1 cellular context compared by ENCODE assay signal in genomic region chr4:158042591-158043030, GRCh38.
TF ChIP-seq lines count a peak whose summit lies in the region.

No MANE protein-coding gene starts in this region.

TF ChIP-seq in endothelial cell of umbilical vein, 7 proteins besides CTCF, POLR2A, EP300 and RAD21:
- TF ChIP-seq GATA2 (IDR thresholded peaks at IDR 0.05; ENCODE audit: insufficient read depth, insufficient read length, low read depth, low read length) (peak; percentile 32), FOS (IDR thresholded peaks at IDR 0.05; ENCODE audit: borderline replicate concordance, insufficient read depth, low read length) (no peak), POLR2AphosphoS5 (IDR thresholded peaks at IDR 0.05; ENCODE audit: insufficient read depth, low read depth, low read length) (no peak), JUN (IDR thresholded peaks at IDR 0.05; ENCODE audit: borderline replicate concordance, insufficient read depth, insufficient read length, low read depth) (no peak), EZH2 (IDR thresholded peaks at IDR 0.05; ENCODE audit: borderline replicate concordance, low read depth, low read length, severe bottlenecking) (no peak), MAX (IDR thresholded peaks at IDR 0.05; ENCODE audit: insufficient read depth, insufficient read length) (no peak), MYC (IDR thresholded peaks at IDR 0.05; ENCODE audit: low read depth, low read length) (no peak)
